ENCODE assay signal across 19 cellular contexts in genomic region chr5:72007336-72008111, GRCh38.
"Had no signal": no experiment of that assay in that cellular context is flagged by ENCODE, and none has a peak within 500 bp of the region (broad histone marks: within the 10 kb centered on the region; RNA-seq: fewer than 3 reads in every experiment).

No MANE protein-coding gene starts in this region.

- H3K4me1 ChIP-seq: gastrocnemius medialis, stomach, transverse colon had no signal

- FAIRE-seq: endometrium, keratinocyte, urothelium cell line had no signal

- ATAC-seq: esophagus mucosa; gastrocnemius medialis; left cardiac atrium; naive thymus-derived CD4-positive, alpha-beta T cell; sciatic nerve had no signal

- H3K4me3 ChIP-seq: gastrocnemius medialis, stomach, thoracic aorta, transverse colon had no signal

- H3K27me3 ChIP-seq: gastrocnemius medialis, stomach, transverse colon had no signal

- H3K27ac ChIP-seq: gastrocnemius medialis, neutrophil, stomach, thoracic aorta, transverse colon had no signal

- DNase-seq: effector memory CD4-positive, alpha-beta T cell; gastrocnemius medialis; glutamatergic neuron; immature natural killer cell; left cardiac atrium; mesendoderm; naive thymus-derived CD4-positive, alpha-beta T cell; nephron progenitor cell; stimulated activated naive CD4-positive, alpha-beta T cell; stomach; substantia nigra; transverse colon had no signal

- H3K9me3 ChIP-seq: gastrocnemius medialis, neutrophil, stomach, thoracic aorta, transverse colon had no signal

- H3K36me3 ChIP-seq: gastrocnemius medialis, neutrophil, stomach, thoracic aorta, transverse colon had no signal
